ENCODE assay signal across 8 cellular contexts in the genomic region with DNA sequence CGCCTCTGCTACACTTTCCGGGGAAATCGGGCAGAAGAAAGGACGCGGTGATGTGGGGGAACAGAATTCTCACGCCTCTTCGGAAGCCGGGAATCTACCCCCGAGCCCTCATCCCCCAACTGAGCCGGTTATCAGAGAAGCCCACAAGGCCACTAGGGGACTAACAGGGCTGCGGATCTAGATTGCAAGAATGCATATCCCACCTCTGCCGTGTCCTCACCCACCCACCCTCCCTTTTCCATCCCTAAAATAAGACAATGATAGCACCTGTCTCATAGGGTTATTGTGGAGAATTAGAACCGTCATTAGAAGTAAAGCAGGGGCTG. TPM values are rescaled to one million over a fixed set of nuclear protein-coding genes. Genes with fewer than 3 reads are reported as not detected.
DNase-seq lines count a peak whose midpoint lies in the region; ATAC-seq and TF ChIP-seq lines count a peak whose summit lies in the region.

No MANE protein-coding gene starts in this region.

- H3K4me1 ChIP-seq in naive thymus-derived CD4-positive, alpha-beta T cell (ENCODE audit: control insufficient read depth in 2 of 2, insufficient read depth in 2 of 2, low read length in 2 of 2), result peaks cover 32 to 33% of the 10 kb centered on the region in 2 donors

- TF ChIP-seq CTCF in AG10803 (conservative IDR thresholded peaks at IDR 0.05; ENCODE audit: low read length), result no peak

- DNase-seq in AG10803 (ENCODE audit: low read depth), result no peak
- DNase-seq in central memory CD8-positive, alpha-beta T cell (ENCODE audit: low spot score in 2 of 2), result no peak
- no peak for DNase-seq in naive thymus-derived CD4-positive, alpha-beta T cell
- DNase-seq in activated gamma-delta T cell treated with Interleukin-2 at 50 U/mL for 16 hours, result no peak
- DNase-seq in NCI-H1048 (lab: John Stamatoyannopoulos, UW), result no peak
- no peak for DNase-seq in NCI-H2227 (lab: John Stamatoyannopoulos, UW; ENCODE audit: unreplicated experiment)

- H3K27me3 ChIP-seq in naive thymus-derived CD4-positive, alpha-beta T cell (ENCODE audit: control insufficient read depth in 2 of 2, insufficient read depth in 2 of 2, low read length in 2 of 2), result no peaks in the 10 kb centered on the region

- peak overlapping the region; percentile 72 for H3K4me3 ChIP-seq in AG10803 (ENCODE audit: low read length)
- H3K4me3 ChIP-seq in naive thymus-derived CD4-positive, alpha-beta T cell (ENCODE audit: low read length), result peak overlapping the region; percentile 89

- peak overlapping the region; percentile 91 for H3K27ac ChIP-seq in naive thymus-derived CD4-positive, alpha-beta T cell (ENCODE audit: low read depth, low read length)

- peaks cover 0 to 42% (median 4%) of the 10 kb centered on the region in 3 experiments for H3K36me3 ChIP-seq in naive thymus-derived CD4-positive, alpha-beta T cell (ENCODE audit: control insufficient read depth in 2 of 3, insufficient read depth in 3 of 3, low read length in 3 of 3)

- peak overlapping the region; percentile 89 to 99 (median 90) for H3K27ac Mint-ChIP-seq in IgD-negative memory B cell
- peak overlapping the region; percentile 63 for H3K27ac Mint-ChIP-seq in central memory CD8-positive, alpha-beta T cell (ENCODE audit: low read depth)
- H3K27ac Mint-ChIP-seq in naive thymus-derived CD4-positive, alpha-beta T cell, result peak overlapping the region; percentile 89 to 99 (median 96)

- POLR2A ChIA-PET in naive thymus-derived CD4-positive, alpha-beta T cell (lab: Charles Lee), result interaction anchor here (0.8 to 2.4 kb wide), 11 partner anchors 7 to 93 kb away, joined by 3 to 12 read pairs (median 7); a partner anchor contains a TSS

- no peaks in the 10 kb centered on the region for H3K9me3 Mint-ChIP-seq in IgD-negative memory B cell
- no peaks in the 10 kb centered on the region for H3K9me3 Mint-ChIP-seq in central memory CD8-positive, alpha-beta T cell
- peaks cover 0 to 2% (median 0%) of the 10 kb centered on the region in 11 donors for H3K9me3 Mint-ChIP-seq in naive thymus-derived CD4-positive, alpha-beta T cell

- no peaks in the 10 kb centered on the region for H3K9me3 ChIP-seq in naive thymus-derived CD4-positive, alpha-beta T cell (ENCODE audit: control insufficient read depth in 2 of 3, low read length in 3 of 3)

- H3K4me1 Mint-ChIP-seq in IgD-negative memory B cell, result peaks cover 17 to 38% (median 37%) of the 10 kb centered on the region in 3 donors
- peaks cover 50% of the 10 kb centered on the region for H3K4me1 Mint-ChIP-seq in central memory CD8-positive, alpha-beta T cell
- H3K4me1 Mint-ChIP-seq in naive thymus-derived CD4-positive, alpha-beta T cell, result peaks cover 27 to 72% (median 54%) of the 10 kb centered on the region in 7 donors

- CTCF ChIA-PET in naive thymus-derived CD4-positive, alpha-beta T cell (lab: Charles Lee), result interaction anchor here (1.2 to 1.6 kb wide), 2 partner anchors 11 to 46 kb away, joined by 4 to 8 read pairs; no protein-coding TSS in a partner anchor

- no peaks in the 10 kb centered on the region for H3K27me3 Mint-ChIP-seq in IgD-negative memory B cell
- no peaks in the 10 kb centered on the region for H3K27me3 Mint-ChIP-seq in central memory CD8-positive, alpha-beta T cell
- peaks cover 0 to 2% (median 0%) of the 10 kb centered on the region in 5 donors for H3K27me3 Mint-ChIP-seq in naive thymus-derived CD4-positive, alpha-beta T cell

- peak overlapping the region; percentile 90 to 100 (median 94) for H3K4me3 Mint-ChIP-seq in IgD-negative memory B cell
- peak overlapping the region; percentile 86 for H3K4me3 Mint-ChIP-seq in central memory CD8-positive, alpha-beta T cell
- H3K4me3 Mint-ChIP-seq in naive thymus-derived CD4-positive, alpha-beta T cell, result peak overlapping the region; percentile 87 to 100 (median 92)

- intact Hi-C loops in naive thymus-derived CD4-positive, alpha-beta T cell (cut with micrococcal nuclease), result loop anchor here (5.0 to 10.0 kb wide), 2 partner anchors 474 kb away; a partner anchor contains a TSS

- no peak for ATAC-seq in central memory CD8-positive, alpha-beta T cell (replicated peaks; ENCODE audit: extremely low read depth, poor library complexity, severe bottlenecking)
- ATAC-seq in naive thymus-derived CD4-positive, alpha-beta T cell, result no peak
- no peak for ATAC-seq in GM19463 (IDR thresholded peaks at IDR 0.05; ENCODE audit: unreplicated experiment)

- H3K36me3 Mint-ChIP-seq in IgD-negative memory B cell, result peaks cover 8% of the 10 kb centered on the region
- H3K36me3 Mint-ChIP-seq in central memory CD8-positive, alpha-beta T cell (ENCODE audit: insufficient read depth), result peaks cover 28% of the 10 kb centered on the region
- peaks cover 5 to 20% (median 6%) of the 10 kb centered on the region in 5 donors for H3K36me3 Mint-ChIP-seq in naive thymus-derived CD4-positive, alpha-beta T cell

RNA-seq across cellular contexts. Expression of a gene that starts 1.1 kb away (rescaled TPM):
- 140 TPM for polyA plus RNA-seq in IgD-negative memory B cell
- total RNA-seq in naive thymus-derived CD4-positive, alpha-beta T cell, result 100 to 1,000 TPM in 2 of 5 experiments, 10 to 100 TPM in 3; 61.4 to 113 (median 62.8) TPM
- polyA plus RNA-seq in naive thymus-derived CD4-positive, alpha-beta T cell, result 100 to 1,000 TPM in 1 of 2 donors, 10 to 100 TPM in 1; 99.5 to 107 TPM

RNA-seq across cellular contexts. Expression of a gene that starts 4.0 kb away (rescaled TPM):
- polyA plus RNA-seq in IgD-negative memory B cell, result 74.8 TPM
- total RNA-seq in naive thymus-derived CD4-positive, alpha-beta T cell, result 10 to 100 TPM; 33.7 to 86.8 (median 68.6) TPM
- polyA plus RNA-seq in naive thymus-derived CD4-positive, alpha-beta T cell, result 10 to 100 TPM; 75.7 to 89.7 TPM

RNA-seq across cellular contexts. Expression of a gene that starts 4.3 kb away (rescaled TPM):
- polyA plus RNA-seq in IgD-negative memory B cell, result 85.0 TPM
- total RNA-seq in naive thymus-derived CD4-positive, alpha-beta T cell, result 10 to 100 TPM; 20.4 to 50.9 (median 26.3) TPM
- 10 to 100 TPM; 49.0 to 79.1 TPM for polyA plus RNA-seq in naive thymus-derived CD4-positive, alpha-beta T cell

RNA-seq across cellular contexts. Expression of a gene that starts 7.2 kb away (rescaled TPM):
- polyA plus RNA-seq in IgD-negative memory B cell, result 8.2 TPM
- total RNA-seq in naive thymus-derived CD4-positive, alpha-beta T cell, result 10 to 100 TPM in 4 of 5 experiments, 1 to 10 TPM in 1; 7.9 to 33.1 (median 18.9) TPM
- 10 to 100 TPM in 1 of 2 donors, 1 to 10 TPM in 1; 6.7 to 20.6 TPM for polyA plus RNA-seq in naive thymus-derived CD4-positive, alpha-beta T cell

RNA-seq across cellular contexts. Expression of a gene that starts 15.7 kb away (rescaled TPM):
- not detected for polyA plus RNA-seq in IgD-negative memory B cell
- under 1 TPM in 1 of 5 experiments, not detected in 4; 0.22 TPM for total RNA-seq in naive thymus-derived CD4-positive, alpha-beta T cell
- polyA plus RNA-seq in naive thymus-derived CD4-positive, alpha-beta T cell, result not detected
